Comparison of ENCODE assay signal across 30 cellular contexts in genomic region chrX:16267431-16267830, GRCh38.
"Had no signal": no experiment of that assay in that cellular context is flagged by ENCODE, and none has a peak within 500 bp of the region (broad histone marks: within the 10 kb centered on the region; RNA-seq: fewer than 3 reads in every experiment).

No MANE protein-coding gene starts in this region.

- H3K4me3 Mint-ChIP-seq: immature natural killer cell; mesothelial cell of epicardium; naive B cell; natural killer cell; nephron progenitor cell; neural progenitor cell; stimulated activated memory B cell treated with anti-CD40 and anti-IgM and Interleukin-4, amounts not matched to agents 10 μg/mL and 1 μg/mL and 100 μg/mL, for 72 hours; stimulated activated naive CD8-positive, alpha-beta T cell treated with anti-CD3 and anti-CD28 coated beads, Interleukin-15, amount 100 ng/mL, for 72 hours; type B pancreatic cell had no signal

- H3K27me3 ChIP-seq: left lung, neural progenitor cell, neutrophil, right atrium auricular region, right lobe of liver, tibial nerve, uterus had no signal

- H3K36me3 ChIP-seq: left lung, lower lobe of right lung, neural progenitor cell, neutrophil, right atrium auricular region, right lobe of liver, tibial nerve, uterus had no signal

- ATAC-seq: left colon; left lung; lower lobe of right lung; natural killer cell; right lobe of liver; stimulated activated memory B cell treated with anti-CD40 and anti-IgM and Interleukin-4, amounts not matched to agents 10 μg/mL and 1 μg/mL and 100 μg/mL, for 72 hours; stimulated activated naive CD8-positive, alpha-beta T cell treated with anti-CD3 and anti-CD28 coated beads, Interleukin-15, amount 100 ng/mL, for 72 hours had no signal

- H3K27me3 Mint-ChIP-seq: progenitor cell of endocrine pancreas; stimulated activated memory B cell treated with anti-CD40 and anti-IgM and Interleukin-4, amounts not matched to agents 10 μg/mL and 1 μg/mL and 100 μg/mL, for 72 hours; type B pancreatic cell had no signal

- DNase-seq: immature natural killer cell; kidney; left colon; left lung; lower lobe of right lung; mesendoderm; naive B cell; natural killer cell; nephron progenitor cell; occipital lobe; right lobe of liver; stimulated activated CD4-positive, alpha-beta T cell treated with anti-CD3 and anti-CD28 coated beads, Interleukin-1b, Interleukin-23, amount 100 ng/mL, for 48 hours; stimulated activated CD4-positive, alpha-beta T cell treated with anti-CD3 and anti-CD28 coated beads, Interleukin-2, amount 100 ng/mL, for 48 hours; stimulated activated CD4-positive, alpha-beta T cell treated with anti-CD3 and anti-CD28 coated beads, Interleukin-4, amount 100 ng/mL, for 4 hours; stimulated activated CD8-positive, alpha-beta memory T cell treated with anti-CD3 and anti-CD28 coated beads, Interleukin-4, amount 100 ng/mL, for 48 hours; stimulated activated naive CD4-positive, alpha-beta T cell treated with Interleukin-2 at 50 U/mL for 16 hours; stimulated activated naive CD8-positive, alpha-beta T cell treated with anti-CD3 and anti-CD28 coated beads, Interleukin-15, amount 100 ng/mL, for 72 hours; substantia nigra; uterus had no signal

- H3K4me2 ChIP-seq: neural progenitor cell, smooth muscle cell had no signal

- H2AFZ ChIP-seq: neural progenitor cell, parathyroid adenoma had no signal

- H3K27ac Mint-ChIP-seq: immature natural killer cell; mesothelial cell of epicardium; naive B cell; natural killer cell; nephron progenitor cell; neural progenitor cell; progenitor cell of endocrine pancreas; stimulated activated memory B cell treated with anti-CD40 and anti-IgM and Interleukin-4, amounts not matched to agents 10 μg/mL and 1 μg/mL and 100 μg/mL, for 72 hours; stimulated activated naive CD8-positive, alpha-beta T cell treated with anti-CD3 and anti-CD28 coated beads, Interleukin-15, amount 100 ng/mL, for 72 hours; type B pancreatic cell had no signal

- FAIRE-seq: islet of Langerhans, kidney had no signal

- H3K36me3 Mint-ChIP-seq: immature natural killer cell; naive B cell; natural killer cell; neural progenitor cell; stimulated activated memory B cell treated with anti-CD40 and anti-IgM and Interleukin-4, amounts not matched to agents 10 μg/mL and 1 μg/mL and 100 μg/mL, for 72 hours; type B pancreatic cell had no signal

- H3K27ac ChIP-seq: left lung, lower lobe of right lung, neural progenitor cell, neutrophil, parathyroid adenoma, right atrium auricular region, right lobe of liver, tibial nerve, uterus had no signal

- H3K9me3 ChIP-seq: lower lobe of right lung, neutrophil, right lobe of liver, tibial nerve, uterus had no signal

- H3K9me3 Mint-ChIP-seq: immature natural killer cell; natural killer cell; stimulated activated memory B cell treated with anti-CD40 and anti-IgM and Interleukin-4, amounts not matched to agents 10 μg/mL and 1 μg/mL and 100 μg/mL, for 72 hours; stimulated activated naive CD8-positive, alpha-beta T cell treated with anti-CD3 and anti-CD28 coated beads, Interleukin-15, amount 100 ng/mL, for 72 hours; type B pancreatic cell had no signal

- H3K4me1 ChIP-seq: left lung, lower lobe of right lung, parathyroid adenoma, right atrium auricular region, right lobe of liver, tibial nerve, uterus had no signal

- H3K79me2 ChIP-seq: parathyroid adenoma had no signal

- H3K4me3 ChIP-seq: left lung, lower lobe of right lung, neural progenitor cell, right atrium auricular region, right lobe of liver, smooth muscle cell, tibial nerve, uterus had no signal

- H3K4me1 Mint-ChIP-seq: immature natural killer cell; naive B cell; natural killer cell; nephron progenitor cell; neural progenitor cell; stimulated activated memory B cell treated with anti-CD40 and anti-IgM and Interleukin-4, amounts not matched to agents 10 μg/mL and 1 μg/mL and 100 μg/mL, for 72 hours; stimulated activated naive CD8-positive, alpha-beta T cell treated with anti-CD3 and anti-CD28 coated beads, Interleukin-15, amount 100 ng/mL, for 72 hours had no signal

- H3K9ac ChIP-seq: neural progenitor cell, parathyroid adenoma had no signal
